In genomic region chr11:68961245-68961644, GRCh38 we compare ENCODE assay signal across 18 cellular contexts. TPM values are rescaled to one million over a fixed set of nuclear protein-coding genes. Genes with fewer than 3 reads are reported as not detected.
"Had no signal": no experiment of that assay in that cellular context is flagged by ENCODE, and none has a peak within 500 bp of the region (broad histone marks: within the 10 kb centered on the region; RNA-seq: fewer than 3 reads in every experiment).

No MANE protein-coding gene starts in this region.

- H3K27ac Mint-ChIP-seq: activated CD4-positive, alpha-beta memory T cell treated with anti-CD3 and anti-CD28 coated beads, Interleukin-2, amount 10 ng/mL, durations not matched to agents 7 days and 5 days; activated CD8-positive, alpha-beta memory T cell treated with anti-CD3 and anti-CD28 coated beads, Interleukin-2, amount 10 ng/mL, durations not matched to agents 7 days and 5 days; activated naive CD8-positive, alpha-beta T cell; natural killer cell had no signal

- H3K36me3 Mint-ChIP-seq: activated CD8-positive, alpha-beta memory T cell treated with anti-CD3 and anti-CD28 coated beads, Interleukin-2, amount 10 ng/mL, durations not matched to agents 7 days and 5 days; activated naive CD8-positive, alpha-beta T cell; natural killer cell had no signal

- H3K27me3 ChIP-seq: cardiac muscle cell, stomach, vagina had no signal

- H3K4me3 ChIP-seq: cardiac muscle cell, lung, stomach, vagina had no signal

- DNase-seq: activated CD4-positive, alpha-beta memory T cell treated with anti-CD3 and anti-CD28 coated beads, Interleukin-2, amount 10 ng/mL, durations not matched to agents 7 days and 5 days; activated CD4-positive, alpha-beta T cell treated with anti-CD3 and anti-CD28 coated beads for 48 hours; activated CD4-positive, CD25-positive, alpha-beta regulatory T cell; activated CD8-positive, alpha-beta memory T cell treated with anti-CD3 and anti-CD28 coated beads, Interleukin-2, amount 10 ng/mL, durations not matched to agents 7 days and 5 days; erythroblast; foreskin melanocyte; head of caudate nucleus; left cardiac atrium; natural killer cell; stimulated activated CD4-positive, alpha-beta T cell treated with anti-CD3 and anti-CD28 coated beads, Interleukin-2, amount 100 ng/mL, for 48 hours; stomach; trophoblast cell had no signal

- H3K9me3 Mint-ChIP-seq: activated CD4-positive, alpha-beta memory T cell treated with anti-CD3 and anti-CD28 coated beads, Interleukin-2, amount 10 ng/mL, durations not matched to agents 7 days and 5 days; natural killer cell had no signal

- H3K36me3 ChIP-seq: cardiac muscle cell, stomach, vagina had no signal

- H3K27me3 Mint-ChIP-seq: activated CD4-positive, alpha-beta memory T cell treated with anti-CD3 and anti-CD28 coated beads, Interleukin-2, amount 10 ng/mL, durations not matched to agents 7 days and 5 days; activated CD8-positive, alpha-beta memory T cell treated with anti-CD3 and anti-CD28 coated beads, Interleukin-2, amount 10 ng/mL, durations not matched to agents 7 days and 5 days; activated naive CD8-positive, alpha-beta T cell had no signal

- H3K4me1 ChIP-seq: vagina had no signal

- H3K27ac ChIP-seq: cardiac muscle cell, stomach, vagina had no signal

- H3K9me3 ChIP-seq: stomach, vagina had no signal

- ATAC-seq: activated CD8-positive, alpha-beta memory T cell treated with anti-CD3 and anti-CD28 coated beads, Interleukin-2, amount 10 ng/mL, durations not matched to agents 7 days and 5 days; left cardiac atrium; natural killer cell had no signal

- H3K4me3 Mint-ChIP-seq: activated CD4-positive, alpha-beta memory T cell treated with anti-CD3 and anti-CD28 coated beads, Interleukin-2, amount 10 ng/mL, durations not matched to agents 7 days and 5 days; activated CD8-positive, alpha-beta memory T cell treated with anti-CD3 and anti-CD28 coated beads, Interleukin-2, amount 10 ng/mL, durations not matched to agents 7 days and 5 days; activated naive CD8-positive, alpha-beta T cell; natural killer cell had no signal

RNA-seq across cellular contexts. Expression of gene MRGPRD, which starts 19.5 kb away (rescaled TPM):
- total RNA-seq: activated CD4-positive, alpha-beta memory T cell treated with anti-CD3 and anti-CD28 coated beads, Interleukin-2, amount 10 ng/mL, durations not matched to agents 7 days and 5 days; activated CD8-positive, alpha-beta memory T cell treated with anti-CD3 and anti-CD28 coated beads, Interleukin-2, amount 10 ng/mL, durations not matched to agents 7 days and 5 days; cardiac muscle cell; left cardiac atrium; lung; natural killer cell; skeletal muscle tissue; temporal lobe; vagina had no signal
- polyA plus RNA-seq: cardiac muscle cell, lung, stomach had no signal

RNA-seq across cellular contexts. Expression of gene MRGPRF, which starts 51.8 kb away (rescaled TPM):
- total RNA-seq: activated CD4-positive, alpha-beta memory T cell treated with anti-CD3 and anti-CD28 coated beads, Interleukin-2, amount 10 ng/mL, durations not matched to agents 7 days and 5 days; activated CD8-positive, alpha-beta memory T cell treated with anti-CD3 and anti-CD28 coated beads, Interleukin-2, amount 10 ng/mL, durations not matched to agents 7 days and 5 days; natural killer cell had no signal
